Comparison of ENCODE assay signal across 12 cellular contexts in genomic region chr17:48592592-48592991, GRCh38. TPM values are rescaled to one million over a fixed set of nuclear protein-coding genes. Genes with fewer than 3 reads are reported as not detected.
A peak's percentile ranks its signal among the peaks of the same experiment; 100 is the strongest.
DNase-seq lines count a peak whose midpoint lies in the region; ATAC-seq, FAIRE-seq and TF ChIP-seq lines count a peak whose summit lies in the region.
"Had no signal": no experiment of that assay in that cellular context is flagged by ENCODE, and none has a peak within 500 bp of the region (broad histone marks: within the 10 kb centered on the region; RNA-seq: fewer than 3 reads in every experiment).

No MANE protein-coding gene starts in this region.

- TF ChIP-seq CTCF in brain (conservative IDR thresholded peaks at IDR 0.05) = no peak
- TF ChIP-seq CTCF in GM13977 (IDR thresholded peaks at IDR 0.05; ENCODE audit: extremely low read depth, insufficient read depth, missing control alignments) = no peak
- no peak for TF ChIP-seq CTCF in psoas muscle (IDR thresholded peaks at IDR 0.05)

- H3K27ac Mint-ChIP-seq in CD4-positive, CD25-positive, alpha-beta regulatory T cell = no peak overlapping the region
- H3K27ac Mint-ChIP-seq in brain = peak overlapping the region in 1 of 5 experiments; percentile 97
- H3K27ac Mint-ChIP-seq in naive B cell = peak overlapping the region in 2 of 6 donors; percentile 87 to 94
- H3K27ac Mint-ChIP-seq: neural progenitor cell had no signal

- H3K27me3 ChIP-seq in CD4-positive, CD25-positive, alpha-beta regulatory T cell (ENCODE audit: control insufficient read depth, insufficient read depth, low read length) = peaks cover 40% of the 10 kb centered on the region
- H3K27me3 ChIP-seq in H7 (ENCODE audit: control insufficient read depth, insufficient read depth, low read length) = peaks cover 99% of the 10 kb centered on the region
- peaks cover 0 to 84% (median 37%) of the 10 kb centered on the region in 3 donors for H3K27me3 ChIP-seq in psoas muscle (ENCODE audit: insufficient read depth in 3 of 3, low read length in 2 of 3)

- no peak for FAIRE-seq in urothelium cell line (lab: Jason Lieb, UNC)

- H3K4me3 Mint-ChIP-seq in CD4-positive, CD25-positive, alpha-beta regulatory T cell = peak overlapping the region; percentile 80 to 91 (median 84)
- H3K4me3 Mint-ChIP-seq in brain (peak overlapping the region in 4 of 5 experiments; percentile 75 to 93 (median 78)), naive B cell (peak overlapping the region; percentile 15 to 84 (median 78))
- H3K4me3 Mint-ChIP-seq: neural progenitor cell had no signal

- DNase-seq in CD4-positive, CD25-positive, alpha-beta regulatory T cell = no peak
- peak; percentile 70 for DNase-seq in H7
- no peak for DNase-seq in naive B cell
- no peak for DNase-seq in urothelium cell line (ENCODE audit: low spot score)
- no peak for DNase-seq in GM13977 (ENCODE audit: low spot score)
- no peak for DNase-seq in psoas muscle
- DNase-seq: activated effector memory CD4-positive, alpha-beta T cell treated with Interleukin-2 at 50 U/mL for 16 hours; EL; NCI-H187 had no signal

- H3K4me3 ChIP-seq in CD4-positive, CD25-positive, alpha-beta regulatory T cell (ENCODE audit: low read depth, low read length) = no peak overlapping the region
- H3K4me3 ChIP-seq in H7 (ENCODE audit: insufficient read depth, low read depth, low read length) (no peak overlapping the region), psoas muscle (no peak overlapping the region)
- H3K4me3 ChIP-seq: neural progenitor cell had no signal

- H3K36me3 ChIP-seq in CD4-positive, CD25-positive, alpha-beta regulatory T cell (ENCODE audit: control insufficient read depth, insufficient read depth, low read length) = no peaks in the 10 kb centered on the region
- H3K36me3 ChIP-seq in H7 (replicated peaks; ENCODE audit: control insufficient read depth, insufficient read depth, low read length) (no peaks in the 10 kb centered on the region), psoas muscle (ENCODE audit: insufficient read depth in 1 of 2, low read depth in 1 of 2) (no peaks in the 10 kb centered on the region)
- H3K36me3 ChIP-seq: neural progenitor cell had no signal

- peaks cover 35% of the 10 kb centered on the region for H3K4me1 ChIP-seq in CD4-positive, CD25-positive, alpha-beta regulatory T cell (ENCODE audit: control insufficient read depth, insufficient read depth, low read length, poor library complexity, severe bottlenecking)
- H3K4me1 ChIP-seq in psoas muscle = peaks cover 3% of the 10 kb centered on the region
- H3K4me1 ChIP-seq: neural progenitor cell had no signal

- peaks cover 4 to 42% (median 27%) of the 10 kb centered on the region in 4 donors for H3K4me1 Mint-ChIP-seq in CD4-positive, CD25-positive, alpha-beta regulatory T cell
- H3K4me1 Mint-ChIP-seq in brain (peaks cover 9% of the 10 kb centered on the region), naive B cell (peaks cover 48 to 63% (median 54%) of the 10 kb centered on the region in 3 donors)

- intact Hi-C loops in psoas muscle (cut with DNase I) = loop anchor here in 1 of 2 donors (10.0 kb wide), 1 partner anchor 568 kb away; no protein-coding TSS in a partner anchor

- H3K9me3 Mint-ChIP-seq in CD4-positive, CD25-positive, alpha-beta regulatory T cell = no peaks in the 10 kb centered on the region
- H3K9me3 Mint-ChIP-seq in brain (peaks cover 0 to 3% (median 0%) of the 10 kb centered on the region in 5 experiments), naive B cell (peaks cover 0 to 3% (median 0%) of the 10 kb centered on the region in 7 donors)

- 36 to 51% (median 38%) methylated on average over 14 of the region's 14 CpGs for WGBS in psoas muscle, 3 donors

- H3K9me3 ChIP-seq in CD4-positive, CD25-positive, alpha-beta regulatory T cell (ENCODE audit: control insufficient read depth in 2 of 2, low read length in 2 of 2) = no peaks in the 10 kb centered on the region
- no peaks in the 10 kb centered on the region for H3K9me3 ChIP-seq in psoas muscle

- in situ Hi-C loops in GM13977 (cut with MboI; ENCODE audit: low pct_unique_long_range_greater_than_20kb, low sequenced_read_pairs, unreplicated experiment) = no loop called here

- peaks cover 88% of the 10 kb centered on the region for H3K27me3 Mint-ChIP-seq in CD4-positive, CD25-positive, alpha-beta regulatory T cell
- H3K27me3 Mint-ChIP-seq in brain = no peaks in the 10 kb centered on the region
- peaks cover 77 to 97% (median 94%) of the 10 kb centered on the region in 3 donors for H3K27me3 Mint-ChIP-seq in naive B cell

- no peak for ATAC-seq in CD4-positive, CD25-positive, alpha-beta regulatory T cell (ENCODE audit: low read depth in 2 of 2)
- ATAC-seq in naive B cell (ENCODE audit: low read depth in 2 of 2) (peak; percentile 34 to 47), GM19395 (IDR thresholded peaks at IDR 0.05; ENCODE audit: unreplicated experiment) (no peak), psoas muscle (no peak)

- no peaks in the 10 kb centered on the region for H3K36me3 Mint-ChIP-seq in CD4-positive, CD25-positive, alpha-beta regulatory T cell
- H3K36me3 Mint-ChIP-seq in brain (no peaks in the 10 kb centered on the region), naive B cell (peaks cover 0 to 7% of the 10 kb centered on the region in 2 donors)
- H3K36me3 Mint-ChIP-seq: neural progenitor cell had no signal

- no peak overlapping the region for H3K27ac ChIP-seq in CD4-positive, CD25-positive, alpha-beta regulatory T cell (ENCODE audit: insufficient read depth, low read length, poor library complexity, severe bottlenecking)
- no peak overlapping the region for H3K27ac ChIP-seq in psoas muscle
- H3K27ac ChIP-seq: neural progenitor cell had no signal

RNA-seq across cellular contexts. Expression of gene HOXB5, which starts 1.0 kb away (rescaled TPM):
- not detected for total RNA-seq in CD4-positive, CD25-positive, alpha-beta regulatory T cell
- polyA plus RNA-seq in CD4-positive, CD25-positive, alpha-beta regulatory T cell = not detected
- total RNA-seq in H7 (2014; rRNA removed; shearing (Covaris generic)) = not detected in 2 replicates
- polyA plus RNA-seq in brain (ENCODE audit: insufficient read depth, low read depth, low replicate concordance) (234 TPM), naive B cell (ENCODE audit: low read depth in 6 of 6) (not detected), psoas muscle (under 1 TPM; 0.03 to 0.30 (median 0.17) TPM)
- under 1 TPM in 3 of 4 donors, not detected in 1; 0.17 to 0.71 (median 0.24) TPM for total RNA-seq in psoas muscle

RNA-seq across cellular contexts. Expression of gene HOXB3, which starts 2.6 kb away (rescaled TPM):
- total RNA-seq in CD4-positive, CD25-positive, alpha-beta regulatory T cell = 8.1 TPM
- under 1 TPM in 2 of 4 donors, not detected in 2; 0.05 to 0.16 TPM for polyA plus RNA-seq in CD4-positive, CD25-positive, alpha-beta regulatory T cell
- 4.5 and 6.8 TPM in 2 replicates for total RNA-seq in H7 (2014; rRNA removed; shearing (Covaris generic))
- 41.6 TPM for polyA plus RNA-seq in brain (ENCODE audit: insufficient read depth, low read depth, low replicate concordance)
- polyA plus RNA-seq in naive B cell (ENCODE audit: low read depth in 6 of 6) = under 1 TPM in 1 of 6 donors, not detected in 5; 0.05 TPM
- 1 to 10 TPM; 1.5 to 8.8 (median 1.9) TPM for total RNA-seq in psoas muscle
- polyA plus RNA-seq in psoas muscle = 1 to 10 TPM in 2 of 3 donors, under 1 TPM in 1; 0.96 to 1.5 (median 1.4) TPM

RNA-seq across cellular contexts. Expression of gene HOXB6, which starts 12.2 kb away (rescaled TPM):
- not detected for total RNA-seq in CD4-positive, CD25-positive, alpha-beta regulatory T cell
- polyA plus RNA-seq in CD4-positive, CD25-positive, alpha-beta regulatory T cell = not detected
- not detected in 2 replicates for total RNA-seq in H7 (2014; rRNA removed; shearing (Covaris generic))
- polyA plus RNA-seq in brain (ENCODE audit: insufficient read depth, low read depth, low replicate concordance) = 31.9 TPM
- not detected for polyA plus RNA-seq in naive B cell (ENCODE audit: low read depth in 6 of 6)
- 1 to 10 TPM in 2 of 4 donors, under 1 TPM in 2; 0.66 to 3.3 (median 1.2) TPM for total RNA-seq in psoas muscle
- polyA plus RNA-seq in psoas muscle = 1 to 10 TPM in 2 of 3 donors, under 1 TPM in 1; 0.80 to 1.6 (median 1.2) TPM

RNA-seq across cellular contexts. Expression of gene HOXB4, which starts 14.4 kb away (rescaled TPM):
- total RNA-seq in CD4-positive, CD25-positive, alpha-beta regulatory T cell = 2.9 TPM
- under 1 TPM in 2 of 4 donors, not detected in 2; 0.16 to 0.18 TPM for polyA plus RNA-seq in CD4-positive, CD25-positive, alpha-beta regulatory T cell
- total RNA-seq in H7 (2014; rRNA removed; shearing (Covaris generic)) = 0.03 TPM in 1 of 2 replicates, not detected in the other
- polyA plus RNA-seq in brain (ENCODE audit: insufficient read depth, low read depth, low replicate concordance) = 30.3 TPM
- under 1 TPM in 2 of 6 donors, not detected in 4; 0.07 to 0.25 TPM for polyA plus RNA-seq in naive B cell (ENCODE audit: low read depth in 6 of 6)
- 1 to 10 TPM in 2 of 4 donors, under 1 TPM in 2; 0.80 to 4.0 (median 1.3) TPM for total RNA-seq in psoas muscle
- under 1 TPM; 0.38 to 0.89 (median 0.55) TPM for polyA plus RNA-seq in psoas muscle

RNA-seq across cellular contexts. Expression of gene HOXB7, which starts 18.2 kb away (rescaled TPM):
- 2.1 TPM for total RNA-seq in CD4-positive, CD25-positive, alpha-beta regulatory T cell
- 1 to 10 TPM in 3 of 4 donors, under 1 TPM in 1; 0.77 to 7.2 (median 2.1) TPM for polyA plus RNA-seq in CD4-positive, CD25-positive, alpha-beta regulatory T cell
- 0.45 TPM in 1 of 2 replicates, not detected in the other for total RNA-seq in H7 (2014; rRNA removed; shearing (Covaris generic))
- 37.1 TPM for polyA plus RNA-seq in brain (ENCODE audit: insufficient read depth, low read depth, low replicate concordance)
- polyA plus RNA-seq in naive B cell (ENCODE audit: low read depth in 6 of 6) = under 1 TPM in 2 of 6 donors, not detected in 4; 0.24 to 0.58 TPM
- total RNA-seq in psoas muscle = 1 to 10 TPM in 3 of 4 donors, under 1 TPM in 1; 0.85 to 2.0 (median 1.2) TPM
- polyA plus RNA-seq in psoas muscle = 1 to 10 TPM; 1.6 to 3.0 (median 2.8) TPM

Comparison
In these comparisons a context has a peak if more than half of its experiments do, and no peak if none do; other contexts are left out.
1. ATAC-seq: peak in naive B cell (2 of 2); none in CD4-positive, CD25-positive, alpha-beta regulatory T cell (0 of 2), GM19395 (single experiment) and psoas muscle (0 of 4).
2. RNA of gene HOXB5, which starts 1.0 kb away (polyA plus RNA-seq): 234 TPM in brain (single experiment); 0.03 to 0.30 TPM in psoas muscle, not detected in CD4-positive, CD25-positive, alpha-beta regulatory T cell and not detected in naive B cell; every median in the first group is over 100 times any median in the second.
3. RNA of gene HOXB3, which starts 2.6 kb away (polyA plus RNA-seq): 41.6 TPM in brain (single experiment); 0.96 to 1.5 TPM in psoas muscle, 0.05 to 0.16 TPM in CD4-positive, CD25-positive, alpha-beta regulatory T cell and 0.05 TPM in naive B cell; every median in the first group is over 10 times any median in the second.
4. RNA of gene HOXB6, which starts 12.2 kb away (polyA plus RNA-seq): 31.9 TPM in brain (single experiment); 0.80 to 1.6 TPM in psoas muscle, not detected in CD4-positive, CD25-positive, alpha-beta regulatory T cell and not detected in naive B cell; every median in the first group is over 10 times any median in the second.
5. Peak in every context shown above with its lines, with median percentiles within 50 percentile points of each other: H3K4me3 Mint-ChIP-seq.